In the genomic region with DNA sequence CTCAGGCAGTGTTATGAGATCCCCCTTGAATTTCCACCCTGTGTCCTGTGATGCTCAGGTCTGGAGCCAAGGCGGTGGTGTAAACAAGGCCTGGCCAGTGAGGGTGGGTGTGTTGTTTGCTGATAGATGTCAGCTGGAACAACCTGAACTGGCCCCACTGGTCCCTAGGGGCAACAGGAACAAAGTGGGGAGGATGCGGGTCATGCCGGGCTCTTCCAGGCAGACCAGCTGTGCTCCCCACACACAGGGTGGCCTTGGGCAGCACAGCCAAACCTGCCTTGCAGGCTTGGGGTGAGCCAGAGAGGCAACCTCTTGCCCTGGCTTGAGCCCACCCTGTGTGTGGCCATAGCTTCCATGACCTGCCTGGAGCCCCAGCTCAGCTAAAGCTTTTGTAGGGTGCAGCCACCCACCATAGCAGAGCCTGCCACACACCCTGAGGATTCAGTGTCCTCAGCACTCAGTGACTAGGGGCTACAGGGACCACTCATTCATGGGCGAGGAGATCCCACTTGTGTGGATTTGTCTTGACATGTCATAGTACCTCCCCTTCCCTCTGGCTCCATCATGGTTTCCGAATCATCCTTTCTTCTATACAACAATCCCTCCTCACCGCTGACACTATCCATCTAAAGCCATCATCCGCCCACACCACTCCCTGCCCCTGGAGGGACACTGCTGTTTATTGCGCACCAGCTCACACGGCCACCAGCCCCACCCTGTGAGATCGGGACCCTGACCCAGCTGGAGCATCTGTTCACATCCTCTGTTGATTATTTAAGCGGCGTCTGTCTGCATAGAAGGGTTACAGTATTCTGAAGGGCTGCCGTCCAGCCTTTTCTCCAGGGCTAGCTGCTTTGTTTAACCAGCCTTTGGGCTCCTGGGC, we compare ENCODE assay signal across 1 cellular context.
TF ChIP-seq lines count a peak whose summit lies in the region.

No MANE protein-coding gene starts in this region.

TF ChIP-seq in IMR-90, 13 proteins besides CTCF, POLR2A, EP300 and RAD21 (continued from another document):
- TF ChIP-seq, protein P1, sequence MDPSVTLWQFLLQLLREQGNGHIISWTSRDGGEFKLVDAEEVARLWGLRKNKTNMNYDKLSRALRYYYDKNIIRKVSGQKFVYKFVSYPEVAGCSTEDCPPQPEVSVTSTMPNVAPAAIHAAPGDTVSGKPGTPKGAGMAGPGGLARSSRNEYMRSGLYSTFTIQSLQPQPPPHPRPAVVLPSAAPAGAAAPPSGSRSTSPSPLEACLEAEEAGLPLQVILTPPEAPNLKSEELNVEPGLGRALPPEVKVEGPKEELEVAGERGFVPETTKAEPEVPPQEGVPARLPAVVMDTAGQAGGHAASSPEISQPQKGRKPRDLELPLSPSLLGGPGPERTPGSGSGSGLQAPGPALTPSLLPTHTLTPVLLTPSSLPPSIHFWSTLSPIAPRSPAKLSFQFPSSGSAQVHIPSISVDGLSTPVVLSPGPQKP (IDR thresholded peaks at IDR 0.05; ENCODE audit: borderline replicate concordance, low read depth, low read length): no peak
- TF ChIP-seq CHD1 (IDR thresholded peaks at IDR 0.05; ENCODE audit: low read depth, low read length): no peak
- TF ChIP-seq MAFK (IDR thresholded peaks at IDR 0.05; ENCODE audit: low read depth, low read length): no peak
- no peak for TF ChIP-seq RFX5 (IDR thresholded peaks at IDR 0.05; ENCODE audit: low read depth, low read length)
- TF ChIP-seq CEBPB (IDR thresholded peaks at IDR 0.05; ENCODE audit: low read depth, low read length): no peak
- TF ChIP-seq MAZ (IDR thresholded peaks at IDR 0.05; ENCODE audit: borderline replicate concordance, low read depth, low read length): no peak
- TF ChIP-seq SMC3 (IDR thresholded peaks at IDR 0.05; ENCODE audit: low read depth, low read length): no peak
- TF ChIP-seq FOS (IDR thresholded peaks at IDR 0.05; ENCODE audit: low read depth, low read length): no peak
- TF ChIP-seq, protein P2, sequence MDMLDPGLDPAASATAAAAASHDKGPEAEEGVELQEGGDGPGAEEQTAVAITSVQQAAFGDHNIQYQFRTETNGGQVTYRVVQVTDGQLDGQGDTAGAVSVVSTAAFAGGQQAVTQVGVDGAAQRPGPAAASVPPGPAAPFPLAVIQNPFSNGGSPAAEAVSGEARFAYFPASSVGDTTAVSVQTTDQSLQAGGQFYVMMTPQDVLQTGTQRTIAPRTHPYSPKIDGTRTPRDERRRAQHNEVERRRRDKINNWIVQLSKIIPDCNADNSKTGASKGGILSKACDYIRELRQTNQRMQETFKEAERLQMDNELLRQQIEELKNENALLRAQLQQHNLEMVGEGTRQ (IDR thresholded peaks at IDR 0.05; ENCODE audit: low read depth, low read length): no peak
- no peak for TF ChIP-seq NFE2L2 (IDR thresholded peaks at IDR 0.05; ENCODE audit: low read depth, low read length)
- TF ChIP-seq RCOR1 (IDR thresholded peaks at IDR 0.05; ENCODE audit: insufficient replicate concordance, low read length): no peak
- no peak for TF ChIP-seq MXI1 (IDR thresholded peaks at IDR 0.05; ENCODE audit: borderline replicate concordance, low read depth, low read length)
